Comparison of ENCODE assay signal across 17 cellular contexts in the genomic region with DNA sequence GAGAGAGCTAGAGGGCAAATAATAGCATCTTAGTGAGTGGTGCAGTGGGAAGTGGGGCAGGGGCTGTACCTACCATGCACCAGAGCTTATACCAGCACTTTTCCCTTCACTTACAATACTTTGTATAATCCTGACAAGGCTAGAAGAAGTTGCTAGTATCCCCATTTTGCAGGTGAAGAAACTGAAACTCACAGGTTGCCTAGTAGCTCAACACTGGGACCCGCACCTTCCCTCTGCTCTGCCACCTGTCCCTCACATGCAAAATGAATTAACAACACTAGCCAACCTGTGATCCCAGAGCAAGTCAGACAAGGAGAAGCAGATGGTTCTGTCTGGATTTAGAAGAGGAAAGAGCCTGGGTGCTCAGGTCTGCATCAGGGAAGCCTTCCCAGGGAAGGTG.
DNase-seq lines count a peak whose midpoint lies in the region; TF ChIP-seq lines count a peak whose summit lies in the region.
"Had no signal": no experiment of that assay in that cellular context is flagged by ENCODE, and none has a peak within 500 bp of the region (broad histone marks: within the 10 kb centered on the region; RNA-seq: fewer than 3 reads in every experiment).

No MANE protein-coding gene starts in this region.

- TF ChIP-seq CTCF in GM10266 (IDR thresholded peaks at IDR 0.05; ENCODE audit: control insufficient read depth, insufficient read depth, low read depth, missing control alignments), result no peak

- H4K8ac ChIP-seq in mesendoderm (ENCODE audit: low read depth, low read length), result no peak overlapping the region

- H3K79me2 ChIP-seq in mesendoderm (ENCODE audit: control insufficient read depth, insufficient read depth, low read length), result no peaks in the 10 kb centered on the region

- no peaks in the 10 kb centered on the region for H3K27me3 ChIP-seq in mesendoderm (ENCODE audit: insufficient read depth, low read length, poor library complexity)

- no peak overlapping the region for H3K27ac ChIP-seq in mesendoderm (ENCODE audit: low read depth, low read length)
- H3K27ac ChIP-seq: BLaER1, GM23248, HL-60 had no signal

- H3K9ac ChIP-seq in mesendoderm (ENCODE audit: low read length), result no peak overlapping the region
- H3K9ac ChIP-seq: BLaER1, GM23248 had no signal

- H3K4ac ChIP-seq in mesendoderm (ENCODE audit: low read depth, low read length), result no peak overlapping the region

- no peak overlapping the region for H2BK5ac ChIP-seq in mesendoderm (ENCODE audit: low read length)

- no CpG with 5 or more reads among the region's 1 CpG for WGBS in mesendoderm (ENCODE audit: extremely low coverage, insufficient coverage, low lambda C conversion rate)

- H2AK5ac ChIP-seq in mesendoderm (ENCODE audit: low read length), result peak overlapping the region; percentile 47

- H3K79me1 ChIP-seq in mesendoderm (ENCODE audit: low read length), result no peaks in the 10 kb centered on the region

- H3K4me2 ChIP-seq in mesendoderm (ENCODE audit: low read length), result no peak overlapping the region
- H3K4me2 ChIP-seq: BLaER1 had no signal

- DNase-seq in NCI-H524 (lab: John Stamatoyannopoulos, UW) (peak; percentile 15 to 59), NCI-H524 treated with DMSO at 0.1 percent for 48 hours (lab: John Stamatoyannopoulos, UW) (no peak), NCI-H82 treated with DMSO at 0.1 percent for 48 hours (lab: John Stamatoyannopoulos, UW; ENCODE audit: unreplicated experiment) (peak; percentile 57), mesendoderm (no peak), OCI-M1 (lab: John Stamatoyannopoulos, UW) (no peak), GM10266 (ENCODE audit: extremely low spot score) (no peak), amniotic stem cell (lab: John Stamatoyannopoulos, UW) (no peak), NCI-H748 treated with DMSO at 0.1 percent for 48 hours (lab: John Stamatoyannopoulos, UW) (no peak)
- DNase-seq: 8988T; CD4-positive, alpha-beta memory T cell; DMS153; GF-D8; GM23248; HCEC 1CT had no signal

- H3K4me3 ChIP-seq in mesendoderm (ENCODE audit: low read length), result no peak overlapping the region
- H3K4me3 ChIP-seq: BLaER1, GM12878, GM23248 had no signal

- H3K36me3 ChIP-seq in mesendoderm (ENCODE audit: control insufficient read depth, insufficient read depth, low read length), result no peaks in the 10 kb centered on the region
- H3K36me3 ChIP-seq: BLaER1 had no signal

- peaks cover 14% of the 10 kb centered on the region for H3K4me1 ChIP-seq in mesendoderm (ENCODE audit: control insufficient read depth, low read depth, low read length)
- H3K4me1 ChIP-seq: BLaER1 had no signal

- H3K18ac ChIP-seq in mesendoderm (ENCODE audit: low read length), result no peak overlapping the region

- no peak overlapping the region for H3K23ac ChIP-seq in mesendoderm (ENCODE audit: low read length)

- H2BK15ac ChIP-seq in mesendoderm (replicated peaks; ENCODE audit: low read depth), result no peak overlapping the region

- no peak overlapping the region for H4K5ac ChIP-seq in mesendoderm (ENCODE audit: low read length)

- H3K56ac ChIP-seq in mesendoderm (ENCODE audit: low read length), result no peak overlapping the region

- H2BK120ac ChIP-seq in mesendoderm (ENCODE audit: low read depth, low read length), result no peak overlapping the region

Comparison
In these comparisons a context has a peak if more than half of its experiments do, and no peak if none do; other contexts are left out.
1. DNase-seq: peak in NCI-H524 (2 of 2) and NCI-H82 treated with DMSO at 0.1 percent for 48 hours (single experiment); none in NCI-H524 treated with DMSO at 0.1 percent for 48 hours (single experiment), mesendoderm (single experiment), OCI-M1 (single experiment), GM10266 (single experiment), amniotic stem cell (single experiment) and NCI-H748 treated with DMSO at 0.1 percent for 48 hours (single experiment).